Comparison of ENCODE assay signal across 1 cellular context in the genomic region with DNA sequence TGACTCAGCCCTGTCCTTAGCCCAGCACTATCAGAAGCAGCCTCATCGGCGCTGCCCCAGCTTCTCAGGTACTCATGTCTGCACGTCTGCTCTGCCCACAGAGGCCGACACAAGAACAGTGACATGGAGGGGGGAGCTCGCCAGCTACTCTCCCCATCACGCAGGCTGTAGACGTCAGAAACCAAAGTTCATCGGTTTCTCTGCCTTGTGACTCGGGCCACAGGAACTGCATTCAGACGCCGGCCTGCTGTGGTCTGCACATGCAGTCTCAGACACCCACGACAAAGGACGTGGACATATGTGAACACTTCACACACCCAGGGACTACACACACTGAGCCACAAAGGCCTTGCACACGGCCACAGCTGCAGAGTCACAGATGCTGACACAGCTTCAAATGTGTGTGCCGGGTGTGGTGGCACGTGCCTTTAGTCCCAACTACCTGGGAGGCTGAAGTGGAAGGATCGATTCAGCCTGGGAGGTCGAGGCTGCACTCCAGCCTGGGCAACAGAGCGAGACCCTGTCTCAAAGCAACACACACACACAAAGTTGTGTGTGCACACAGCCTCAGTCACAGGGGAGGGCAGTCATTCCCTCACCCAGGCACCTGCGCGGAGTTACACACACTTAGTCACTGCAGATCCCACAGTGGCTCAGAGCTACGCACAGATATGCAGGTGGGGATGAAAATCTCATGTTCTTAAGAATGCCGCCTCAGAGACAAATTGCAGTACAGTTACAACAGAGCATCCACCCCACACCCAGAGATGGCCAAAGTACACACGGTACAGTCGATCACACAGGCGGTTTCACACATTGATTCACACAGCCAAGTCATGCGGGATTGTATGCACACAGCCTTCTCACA.
TF ChIP-seq lines count a peak whose summit lies in the region.

No MANE protein-coding gene starts in this region.

TF ChIP-seq in HepG2, 621 proteins besides CTCF, POLR2A, EP300 and RAD21 (continued from another document and continues in another):
- TF ChIP-seq, protein P1, sequence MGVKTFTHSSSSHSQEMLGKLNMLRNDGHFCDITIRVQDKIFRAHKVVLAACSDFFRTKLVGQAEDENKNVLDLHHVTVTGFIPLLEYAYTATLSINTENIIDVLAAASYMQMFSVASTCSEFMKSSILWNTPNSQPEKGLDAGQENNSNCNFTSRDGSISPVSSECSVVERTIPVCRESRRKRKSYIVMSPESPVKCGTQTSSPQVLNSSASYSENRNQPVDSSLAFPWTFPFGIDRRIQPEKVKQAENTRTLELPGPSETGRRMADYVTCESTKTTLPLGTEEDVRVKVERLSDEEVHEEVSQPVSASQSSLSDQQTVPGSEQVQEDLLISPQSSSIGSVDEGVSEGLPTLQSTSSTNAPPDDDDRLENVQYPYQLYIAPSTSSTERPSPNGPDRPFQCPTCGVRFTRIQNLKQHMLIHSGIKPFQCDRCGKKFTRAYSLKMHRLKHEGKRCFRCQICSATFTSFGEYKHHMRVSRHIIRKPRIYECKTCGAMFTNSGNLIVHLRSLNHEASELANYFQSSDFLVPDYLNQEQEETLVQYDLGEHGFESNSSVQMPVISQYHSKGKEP (CRISPR knock-in tag; IDR thresholded peaks at IDR 0.05): 0 out of 2 replicates have a peak, but pooled peaks have one; percentile 14
- TF ChIP-seq, protein P2, sequence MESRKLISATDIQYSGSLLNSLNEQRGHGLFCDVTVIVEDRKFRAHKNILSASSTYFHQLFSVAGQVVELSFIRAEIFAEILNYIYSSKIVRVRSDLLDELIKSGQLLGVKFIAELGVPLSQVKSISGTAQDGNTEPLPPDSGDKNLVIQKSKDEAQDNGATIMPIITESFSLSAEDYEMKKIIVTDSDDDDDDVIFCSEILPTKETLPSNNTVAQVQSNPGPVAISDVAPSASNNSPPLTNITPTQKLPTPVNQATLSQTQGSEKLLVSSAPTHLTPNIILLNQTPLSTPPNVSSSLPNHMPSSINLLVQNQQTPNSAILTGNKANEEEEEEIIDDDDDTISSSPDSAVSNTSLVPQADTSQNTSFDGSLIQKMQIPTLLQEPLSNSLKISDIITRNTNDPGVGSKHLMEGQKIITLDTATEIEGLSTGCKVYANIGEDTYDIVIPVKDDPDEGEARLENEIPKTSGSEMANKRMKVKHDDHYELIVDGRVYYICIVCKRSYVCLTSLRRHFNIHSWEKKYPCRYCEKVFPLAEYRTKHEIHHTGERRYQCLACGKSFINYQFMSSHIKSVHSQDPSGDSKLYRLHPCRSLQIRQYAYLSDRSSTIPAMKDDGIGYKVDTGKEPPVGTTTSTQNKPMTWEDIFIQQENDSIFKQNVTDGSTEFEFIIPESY (CRISPR knock-in tag; IDR thresholded peaks at IDR 0.05): peak; percentile 37; the same call in 1 of the 2 replicates
- TF ChIP-seq, protein P3, sequence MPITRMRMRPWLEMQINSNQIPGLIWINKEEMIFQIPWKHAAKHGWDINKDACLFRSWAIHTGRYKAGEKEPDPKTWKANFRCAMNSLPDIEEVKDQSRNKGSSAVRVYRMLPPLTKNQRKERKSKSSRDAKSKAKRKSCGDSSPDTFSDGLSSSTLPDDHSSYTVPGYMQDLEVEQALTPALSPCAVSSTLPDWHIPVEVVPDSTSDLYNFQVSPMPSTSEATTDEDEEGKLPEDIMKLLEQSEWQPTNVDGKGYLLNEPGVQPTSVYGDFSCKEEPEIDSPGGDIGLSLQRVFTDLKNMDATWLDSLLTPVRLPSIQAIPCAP (CRISPR knock-in tag; IDR thresholded peaks at IDR 0.05; ENCODE audit: low read depth): 0 out of 2 replicates have a peak, but pooled peaks have one; percentile 26
- no peak for TF ChIP-seq ZNF44 (CRISPR knock-in tag; IDR thresholded peaks at IDR 0.05)
- TF ChIP-seq TAF15 (IDR thresholded peaks at IDR 0.05; ENCODE audit: low read depth, low read length, poor library complexity, severe bottlenecking): no peak
- TF ChIP-seq, protein P4, sequence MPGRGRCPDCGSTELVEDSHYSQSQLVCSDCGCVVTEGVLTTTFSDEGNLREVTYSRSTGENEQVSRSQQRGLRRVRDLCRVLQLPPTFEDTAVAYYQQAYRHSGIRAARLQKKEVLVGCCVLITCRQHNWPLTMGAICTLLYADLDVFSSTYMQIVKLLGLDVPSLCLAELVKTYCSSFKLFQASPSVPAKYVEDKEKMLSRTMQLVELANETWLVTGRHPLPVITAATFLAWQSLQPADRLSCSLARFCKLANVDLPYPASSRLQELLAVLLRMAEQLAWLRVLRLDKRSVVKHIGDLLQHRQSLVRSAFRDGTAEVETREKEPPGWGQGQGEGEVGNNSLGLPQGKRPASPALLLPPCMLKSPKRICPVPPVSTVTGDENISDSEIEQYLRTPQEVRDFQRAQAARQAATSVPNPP (CRISPR knock-in tag; IDR thresholded peaks at IDR 0.05): no peak
- TF ChIP-seq KLF9 (CRISPR knock-in tag; IDR thresholded peaks at IDR 0.05; ENCODE audit: low read depth): no peak
- peak; percentile 89 for TF ChIP-seq ZNF501 (CRISPR knock-in tag; IDR thresholded peaks at IDR 0.05)
- TF ChIP-seq ZMAT3 (CRISPR knock-in tag; conservative IDR thresholded peaks at IDR 0.05): 0 out of 2 replicates have a peak, but pooled peaks have one; percentile 63
- no peak for TF ChIP-seq ZSCAN20 (CRISPR knock-in tag; IDR thresholded peaks at IDR 0.05; ENCODE audit: borderline replicate concordance)
- TF ChIP-seq YEATS2 (CRISPR knock-in tag; IDR thresholded peaks at IDR 0.05; ENCODE audit: borderline replicate concordance): peak; percentile 76; the same call in 1 of the 2 replicates
- no peak for TF ChIP-seq TEAD2 (CRISPR knock-in tag; IDR thresholded peaks at IDR 0.05)
- TF ChIP-seq, protein P5, sequence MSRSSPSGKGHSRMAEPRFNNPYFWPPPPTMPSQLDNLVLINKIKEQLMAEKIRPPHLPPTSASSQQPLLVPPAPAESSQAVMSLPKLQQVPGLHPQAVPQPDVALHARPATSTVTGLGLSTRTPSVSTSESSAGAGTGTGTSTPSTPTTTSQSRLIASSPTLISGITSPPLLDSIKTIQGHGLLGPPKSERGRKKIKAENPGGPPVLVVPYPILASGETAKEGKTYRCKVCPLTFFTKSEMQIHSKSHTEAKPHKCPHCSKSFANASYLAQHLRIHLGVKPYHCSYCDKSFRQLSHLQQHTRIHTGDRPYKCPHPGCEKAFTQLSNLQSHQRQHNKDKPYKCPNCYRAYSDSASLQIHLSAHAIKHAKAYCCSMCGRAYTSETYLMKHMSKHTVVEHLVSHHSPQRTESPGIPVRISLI (CRISPR knock-in tag; IDR thresholded peaks at IDR 0.05; ENCODE audit: borderline replicate concordance): 0 out of 2 replicates have a peak, but pooled peaks have one; percentile 25
- TF ChIP-seq GTF3A (CRISPR knock-in tag; conservative IDR thresholded peaks at IDR 0.05): no peak
- TF ChIP-seq KLF15 (CRISPR knock-in tag; IDR thresholded peaks at IDR 0.05; ENCODE audit: borderline replicate concordance): no peak
- peak; percentile 81; the same call in 1 of the 2 replicates for TF ChIP-seq ZNF589 (CRISPR knock-in tag; conservative IDR thresholded peaks at IDR 0.05)
- 0 out of 2 replicates have a peak, but pooled peaks have one; percentile 22 for TF ChIP-seq SP140L (CRISPR knock-in tag; IDR thresholded peaks at IDR 0.05; ENCODE audit: borderline replicate concordance)
- no peak for TF ChIP-seq KAT7 (CRISPR knock-in tag; IDR thresholded peaks at IDR 0.05; ENCODE audit: borderline replicate concordance)
- peak; percentile 84 for TF ChIP-seq ZNF614 (CRISPR knock-in tag; IDR thresholded peaks at IDR 0.05; ENCODE audit: borderline replicate concordance)
- TF ChIP-seq, protein P6, sequence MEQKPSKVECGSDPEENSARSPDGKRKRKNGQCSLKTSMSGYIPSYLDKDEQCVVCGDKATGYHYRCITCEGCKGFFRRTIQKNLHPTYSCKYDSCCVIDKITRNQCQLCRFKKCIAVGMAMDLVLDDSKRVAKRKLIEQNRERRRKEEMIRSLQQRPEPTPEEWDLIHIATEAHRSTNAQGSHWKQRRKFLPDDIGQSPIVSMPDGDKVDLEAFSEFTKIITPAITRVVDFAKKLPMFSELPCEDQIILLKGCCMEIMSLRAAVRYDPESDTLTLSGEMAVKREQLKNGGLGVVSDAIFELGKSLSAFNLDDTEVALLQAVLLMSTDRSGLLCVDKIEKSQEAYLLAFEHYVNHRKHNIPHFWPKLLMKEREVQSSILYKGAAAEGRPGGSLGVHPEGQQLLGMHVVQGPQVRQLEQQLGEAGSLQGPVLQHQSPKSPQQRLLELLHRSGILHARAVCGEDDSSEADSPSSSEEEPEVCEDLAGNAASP (CRISPR knock-in tag; IDR thresholded peaks at IDR 0.05; ENCODE audit: borderline replicate concordance): peak; percentile 13; the same call in 1 of the 2 replicates
- peak; percentile 31; the same call in 1 of the 2 replicates for TF ChIP-seq MAFF (IDR thresholded peaks at IDR 0.05; ENCODE audit: low read depth, low read length)
- no peak for TF ChIP-seq ZNF225 (CRISPR knock-in tag; IDR thresholded peaks at IDR 0.05)
- TF ChIP-seq ZNF350 (CRISPR knock-in tag; IDR thresholded peaks at IDR 0.05; ENCODE audit: borderline replicate concordance, low read depth): peak; percentile 84
- peak; percentile 38; the same call in 1 of the 2 replicates for TF ChIP-seq ZNF138 (CRISPR knock-in tag; IDR thresholded peaks at IDR 0.05; ENCODE audit: low read depth)
- TF ChIP-seq MXD4 (CRISPR knock-in tag; IDR thresholded peaks at IDR 0.05): peak; percentile 88
- TF ChIP-seq ZMYM2 (CRISPR knock-in tag; IDR thresholded peaks at IDR 0.05): 0 out of 2 replicates have a peak, but pooled peaks have one; percentile 55
- TF ChIP-seq ZBTB21 (CRISPR knock-in tag; IDR thresholded peaks at IDR 0.05): peak; percentile 75
- TF ChIP-seq, protein P7, sequence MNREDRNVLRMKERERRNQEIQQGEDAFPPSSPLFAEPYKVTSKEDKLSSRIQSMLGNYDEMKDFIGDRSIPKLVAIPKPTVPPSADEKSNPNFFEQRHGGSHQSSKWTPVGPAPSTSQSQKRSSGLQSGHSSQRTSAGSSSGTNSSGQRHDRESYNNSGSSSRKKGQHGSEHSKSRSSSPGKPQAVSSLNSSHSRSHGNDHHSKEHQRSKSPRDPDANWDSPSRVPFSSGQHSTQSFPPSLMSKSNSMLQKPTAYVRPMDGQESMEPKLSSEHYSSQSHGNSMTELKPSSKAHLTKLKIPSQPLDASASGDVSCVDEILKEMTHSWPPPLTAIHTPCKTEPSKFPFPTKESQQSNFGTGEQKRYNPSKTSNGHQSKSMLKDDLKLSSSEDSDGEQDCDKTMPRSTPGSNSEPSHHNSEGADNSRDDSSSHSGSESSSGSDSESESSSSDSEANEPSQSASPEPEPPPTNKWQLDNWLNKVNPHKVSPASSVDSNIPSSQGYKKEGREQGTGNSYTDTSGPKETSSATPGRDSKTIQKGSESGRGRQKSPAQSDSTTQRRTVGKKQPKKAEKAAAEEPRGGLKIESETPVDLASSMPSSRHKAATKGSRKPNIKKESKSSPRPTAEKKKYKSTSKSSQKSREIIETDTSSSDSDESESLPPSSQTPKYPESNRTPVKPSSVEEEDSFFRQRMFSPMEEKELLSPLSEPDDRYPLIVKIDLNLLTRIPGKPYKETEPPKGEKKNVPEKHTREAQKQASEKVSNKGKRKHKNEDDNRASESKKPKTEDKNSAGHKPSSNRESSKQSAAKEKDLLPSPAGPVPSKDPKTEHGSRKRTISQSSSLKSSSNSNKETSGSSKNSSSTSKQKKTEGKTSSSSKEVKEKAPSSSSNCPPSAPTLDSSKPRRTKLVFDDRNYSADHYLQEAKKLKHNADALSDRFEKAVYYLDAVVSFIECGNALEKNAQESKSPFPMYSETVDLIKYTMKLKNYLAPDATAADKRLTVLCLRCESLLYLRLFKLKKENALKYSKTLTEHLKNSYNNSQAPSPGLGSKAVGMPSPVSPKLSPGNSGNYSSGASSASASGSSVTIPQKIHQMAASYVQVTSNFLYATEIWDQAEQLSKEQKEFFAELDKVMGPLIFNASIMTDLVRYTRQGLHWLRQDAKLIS (CRISPR knock-in tag; IDR thresholded peaks at IDR 0.05): 0 out of 2 replicates have a peak, but pooled peaks have one; percentile 79
- TF ChIP-seq SRY (CRISPR knock-in tag; IDR thresholded peaks at IDR 0.05): peak; percentile 89; the same call in 1 of the 2 replicates
- TF ChIP-seq ZNF768 (CRISPR knock-in tag; IDR thresholded peaks at IDR 0.05): peak; percentile 50; the same call in 1 of the 2 replicates
- TF ChIP-seq PHF20 (CRISPR knock-in tag; IDR thresholded peaks at IDR 0.05): 0 out of 2 replicates have a peak, but pooled peaks have one; percentile 43
- TF ChIP-seq ZBTB20 (CRISPR knock-in tag; IDR thresholded peaks at IDR 0.05; ENCODE audit: borderline replicate concordance, low read depth): no peak
- peak; percentile 50; the same call in 1 of the 2 replicates for TF ChIP-seq ZNF652 (CRISPR knock-in tag; IDR thresholded peaks at IDR 0.05; ENCODE audit: borderline replicate concordance, low read depth)
- TF ChIP-seq, protein P8, sequence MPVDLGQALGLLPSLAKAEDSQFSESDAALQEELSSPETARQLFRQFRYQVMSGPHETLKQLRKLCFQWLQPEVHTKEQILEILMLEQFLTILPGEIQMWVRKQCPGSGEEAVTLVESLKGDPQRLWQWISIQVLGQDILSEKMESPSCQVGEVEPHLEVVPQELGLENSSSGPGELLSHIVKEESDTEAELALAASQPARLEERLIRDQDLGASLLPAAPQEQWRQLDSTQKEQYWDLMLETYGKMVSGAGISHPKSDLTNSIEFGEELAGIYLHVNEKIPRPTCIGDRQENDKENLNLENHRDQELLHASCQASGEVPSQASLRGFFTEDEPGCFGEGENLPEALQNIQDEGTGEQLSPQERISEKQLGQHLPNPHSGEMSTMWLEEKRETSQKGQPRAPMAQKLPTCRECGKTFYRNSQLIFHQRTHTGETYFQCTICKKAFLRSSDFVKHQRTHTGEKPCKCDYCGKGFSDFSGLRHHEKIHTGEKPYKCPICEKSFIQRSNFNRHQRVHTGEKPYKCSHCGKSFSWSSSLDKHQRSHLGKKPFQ (CRISPR knock-in tag; IDR thresholded peaks at IDR 0.05; ENCODE audit: insufficient replicate concordance): peak; percentile 98
- no peak for TF ChIP-seq ZFP36L2 (CRISPR knock-in tag; IDR thresholded peaks at IDR 0.05)
- TF ChIP-seq, protein P9, sequence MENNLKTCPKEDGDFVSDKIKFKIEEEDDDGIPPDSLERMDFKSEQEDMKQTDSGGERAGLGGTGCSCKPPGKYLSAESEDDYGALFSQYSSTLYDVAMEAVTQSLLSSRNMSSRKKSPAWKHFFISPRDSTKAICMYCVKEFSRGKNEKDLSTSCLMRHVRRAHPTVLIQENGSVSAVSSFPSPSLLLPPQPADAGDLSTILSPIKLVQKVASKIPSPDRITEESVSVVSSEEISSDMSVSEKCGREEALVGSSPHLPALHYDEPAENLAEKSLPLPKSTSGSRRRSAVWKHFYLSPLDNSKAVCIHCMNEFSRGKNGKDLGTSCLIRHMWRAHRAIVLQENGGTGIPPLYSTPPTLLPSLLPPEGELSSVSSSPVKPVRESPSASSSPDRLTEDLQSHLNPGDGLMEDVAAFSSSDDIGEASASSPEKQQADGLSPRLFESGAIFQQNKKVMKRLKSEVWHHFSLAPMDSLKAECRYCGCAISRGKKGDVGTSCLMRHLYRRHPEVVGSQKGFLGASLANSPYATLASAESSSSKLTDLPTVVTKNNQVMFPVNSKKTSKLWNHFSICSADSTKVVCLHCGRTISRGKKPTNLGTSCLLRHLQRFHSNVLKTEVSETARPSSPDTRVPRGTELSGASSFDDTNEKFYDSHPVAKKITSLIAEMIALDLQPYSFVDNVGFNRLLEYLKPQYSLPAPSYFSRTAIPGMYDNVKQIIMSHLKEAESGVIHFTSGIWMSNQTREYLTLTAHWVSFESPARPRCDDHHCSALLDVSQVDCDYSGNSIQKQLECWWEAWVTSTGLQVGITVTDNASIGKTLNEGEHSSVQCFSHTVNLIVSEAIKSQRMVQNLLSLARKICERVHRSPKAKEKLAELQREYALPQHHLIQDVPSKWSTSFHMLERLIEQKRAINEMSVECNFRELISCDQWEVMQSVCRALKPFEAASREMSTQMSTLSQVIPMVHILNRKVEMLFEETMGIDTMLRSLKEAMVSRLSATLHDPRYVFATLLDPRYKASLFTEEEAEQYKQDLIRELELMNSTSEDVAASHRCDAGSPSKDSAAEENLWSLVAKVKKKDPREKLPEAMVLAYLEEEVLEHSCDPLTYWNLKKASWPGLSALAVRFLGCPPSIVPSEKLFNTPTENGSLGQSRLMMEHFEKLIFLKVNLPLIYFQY (CRISPR knock-in tag; IDR thresholded peaks at IDR 0.05; ENCODE audit: borderline replicate concordance): no peak; the same call in 1 of the 2 replicates
- TF ChIP-seq HES4 (CRISPR knock-in tag; IDR thresholded peaks at IDR 0.05; ENCODE audit: borderline replicate concordance): peak; percentile 94
